1 cellular context compared by ENCODE assay signal in the genomic region with DNA sequence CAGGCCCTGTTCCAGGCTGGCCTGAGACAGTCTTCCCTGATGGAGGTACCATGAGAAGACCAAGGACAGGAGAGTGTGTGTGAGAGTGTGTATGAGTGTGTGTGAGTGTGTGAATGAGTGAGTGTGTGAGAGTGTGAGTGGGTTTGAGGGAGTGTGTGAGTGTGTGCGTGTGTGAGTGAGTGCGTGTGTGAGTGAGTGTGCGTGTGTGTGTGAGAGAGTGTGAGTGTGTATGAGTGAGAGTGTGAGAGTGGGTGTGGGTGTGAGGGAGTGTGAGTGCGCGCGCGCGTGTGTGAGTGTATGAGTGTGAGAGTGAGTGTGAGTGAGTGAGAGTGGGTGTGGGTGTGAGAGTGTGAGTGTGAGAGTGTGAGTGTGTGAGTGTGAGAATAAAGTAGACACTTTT.
TF ChIP-seq lines count a peak whose summit lies in the region.

No MANE protein-coding gene starts in this region.

TF ChIP-seq in K562, 482 proteins besides CTCF, POLR2A, EP300 and RAD21 (continued from another document):
- TF ChIP-seq, protein P1, sequence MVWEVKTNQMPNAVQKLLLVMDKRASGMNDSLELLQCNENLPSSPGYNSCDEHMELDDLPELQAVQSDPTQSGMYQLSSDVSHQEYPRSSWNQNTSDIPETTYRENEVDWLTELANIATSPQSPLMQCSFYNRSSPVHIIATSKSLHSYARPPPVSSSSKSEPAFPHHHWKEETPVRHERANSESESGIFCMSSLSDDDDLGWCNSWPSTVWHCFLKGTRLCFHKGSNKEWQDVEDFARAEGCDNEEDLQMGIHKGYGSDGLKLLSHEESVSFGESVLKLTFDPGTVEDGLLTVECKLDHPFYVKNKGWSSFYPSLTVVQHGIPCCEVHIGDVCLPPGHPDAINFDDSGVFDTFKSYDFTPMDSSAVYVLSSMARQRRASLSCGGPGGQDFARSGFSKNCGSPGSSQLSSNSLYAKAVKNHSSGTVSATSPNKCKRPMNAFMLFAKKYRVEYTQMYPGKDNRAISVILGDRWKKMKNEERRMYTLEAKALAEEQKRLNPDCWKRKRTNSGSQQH (CRISPR knock-in tag; IDR thresholded peaks at IDR 0.05) = peak; percentile 91
- no peak for TF ChIP-seq HOXB6 (CRISPR knock-in tag; IDR thresholded peaks at IDR 0.05; ENCODE audit: borderline replicate concordance)
- no peak for TF ChIP-seq FOXA1 (IDR thresholded peaks at IDR 0.05; ENCODE audit: borderline replicate concordance)
- no peak for TF ChIP-seq ZBTB5 (IDR thresholded peaks at IDR 0.05)
- no peak for TF ChIP-seq CBFB (CRISPR knock-in tag; IDR thresholded peaks at IDR 0.05)
- TF ChIP-seq DMBX1 (CRISPR knock-in tag; IDR thresholded peaks at IDR 0.05; ENCODE audit: borderline replicate concordance) = no peak
- TF ChIP-seq ZBTB17 (CRISPR knock-in tag; IDR thresholded peaks at IDR 0.05) = no peak
- no peak for TF ChIP-seq CREB3L1 (IDR thresholded peaks at IDR 0.05; ENCODE audit: borderline replicate concordance, low read depth)
- TF ChIP-seq, protein P2, sequence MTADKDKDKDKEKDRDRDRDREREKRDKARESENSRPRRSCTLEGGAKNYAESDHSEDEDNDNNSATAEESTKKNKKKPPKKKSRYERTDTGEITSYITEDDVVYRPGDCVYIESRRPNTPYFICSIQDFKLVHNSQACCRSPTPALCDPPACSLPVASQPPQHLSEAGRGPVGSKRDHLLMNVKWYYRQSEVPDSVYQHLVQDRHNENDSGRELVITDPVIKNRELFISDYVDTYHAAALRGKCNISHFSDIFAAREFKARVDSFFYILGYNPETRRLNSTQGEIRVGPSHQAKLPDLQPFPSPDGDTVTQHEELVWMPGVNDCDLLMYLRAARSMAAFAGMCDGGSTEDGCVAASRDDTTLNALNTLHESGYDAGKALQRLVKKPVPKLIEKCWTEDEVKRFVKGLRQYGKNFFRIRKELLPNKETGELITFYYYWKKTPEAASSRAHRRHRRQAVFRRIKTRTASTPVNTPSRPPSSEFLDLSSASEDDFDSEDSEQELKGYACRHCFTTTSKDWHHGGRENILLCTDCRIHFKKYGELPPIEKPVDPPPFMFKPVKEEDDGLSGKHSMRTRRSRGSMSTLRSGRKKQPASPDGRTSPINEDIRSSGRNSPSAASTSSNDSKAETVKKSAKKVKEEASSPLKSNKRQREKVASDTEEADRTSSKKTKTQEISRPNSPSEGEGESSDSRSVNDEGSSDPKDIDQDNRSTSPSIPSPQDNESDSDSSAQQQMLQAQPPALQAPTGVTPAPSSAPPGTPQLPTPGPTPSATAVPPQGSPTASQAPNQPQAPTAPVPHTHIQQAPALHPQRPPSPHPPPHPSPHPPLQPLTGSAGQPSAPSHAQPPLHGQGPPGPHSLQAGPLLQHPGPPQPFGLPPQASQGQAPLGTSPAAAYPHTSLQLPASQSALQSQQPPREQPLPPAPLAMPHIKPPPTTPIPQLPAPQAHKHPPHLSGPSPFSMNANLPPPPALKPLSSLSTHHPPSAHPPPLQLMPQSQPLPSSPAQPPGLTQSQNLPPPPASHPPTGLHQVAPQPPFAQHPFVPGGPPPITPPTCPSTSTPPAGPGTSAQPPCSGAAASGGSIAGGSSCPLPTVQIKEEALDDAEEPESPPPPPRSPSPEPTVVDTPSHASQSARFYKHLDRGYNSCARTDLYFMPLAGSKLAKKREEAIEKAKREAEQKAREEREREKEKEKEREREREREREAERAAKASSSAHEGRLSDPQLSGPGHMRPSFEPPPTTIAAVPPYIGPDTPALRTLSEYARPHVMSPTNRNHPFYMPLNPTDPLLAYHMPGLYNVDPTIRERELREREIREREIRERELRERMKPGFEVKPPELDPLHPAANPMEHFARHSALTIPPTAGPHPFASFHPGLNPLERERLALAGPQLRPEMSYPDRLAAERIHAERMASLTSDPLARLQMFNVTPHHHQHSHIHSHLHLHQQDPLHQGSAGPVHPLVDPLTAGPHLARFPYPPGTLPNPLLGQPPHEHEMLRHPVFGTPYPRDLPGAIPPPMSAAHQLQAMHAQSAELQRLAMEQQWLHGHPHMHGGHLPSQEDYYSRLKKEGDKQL (CRISPR knock-in tag; IDR thresholded peaks at IDR 0.05; ENCODE audit: borderline replicate concordance) = no peak
- TF ChIP-seq GABPB1 (CRISPR knock-in tag; IDR thresholded peaks at IDR 0.05) = no peak
- TF ChIP-seq ZFP91 (CRISPR knock-in tag; IDR thresholded peaks at IDR 0.05) = no peak
- no peak for TF ChIP-seq PHF8 (IDR thresholded peaks at IDR 0.05; ENCODE audit: borderline replicate concordance, low read length)
- no peak for TF ChIP-seq GTF2A2 (tag; IDR thresholded peaks at IDR 0.05)
- no peak for TF ChIP-seq BRCA1 (IDR thresholded peaks at IDR 0.05)
- no peak for TF ChIP-seq BRCA1 (CRISPR knock-in tag; IDR thresholded peaks at IDR 0.05)
- no peak for TF ChIP-seq KHSRP (IDR thresholded peaks at IDR 0.05)
- no peak for TF ChIP-seq ZNF668 (CRISPR knock-in tag; IDR thresholded peaks at IDR 0.05)
- no peak for TF ChIP-seq POLR3A (IDR thresholded peaks at IDR 0.05; ENCODE audit: borderline replicate concordance, extremely low read depth, insufficient read depth, insufficient read length)
- no peak for TF ChIP-seq EZH2 (IDR thresholded peaks at IDR 0.05; ENCODE audit: borderline replicate concordance, low read depth, low read length)
- TF ChIP-seq, protein P3, sequence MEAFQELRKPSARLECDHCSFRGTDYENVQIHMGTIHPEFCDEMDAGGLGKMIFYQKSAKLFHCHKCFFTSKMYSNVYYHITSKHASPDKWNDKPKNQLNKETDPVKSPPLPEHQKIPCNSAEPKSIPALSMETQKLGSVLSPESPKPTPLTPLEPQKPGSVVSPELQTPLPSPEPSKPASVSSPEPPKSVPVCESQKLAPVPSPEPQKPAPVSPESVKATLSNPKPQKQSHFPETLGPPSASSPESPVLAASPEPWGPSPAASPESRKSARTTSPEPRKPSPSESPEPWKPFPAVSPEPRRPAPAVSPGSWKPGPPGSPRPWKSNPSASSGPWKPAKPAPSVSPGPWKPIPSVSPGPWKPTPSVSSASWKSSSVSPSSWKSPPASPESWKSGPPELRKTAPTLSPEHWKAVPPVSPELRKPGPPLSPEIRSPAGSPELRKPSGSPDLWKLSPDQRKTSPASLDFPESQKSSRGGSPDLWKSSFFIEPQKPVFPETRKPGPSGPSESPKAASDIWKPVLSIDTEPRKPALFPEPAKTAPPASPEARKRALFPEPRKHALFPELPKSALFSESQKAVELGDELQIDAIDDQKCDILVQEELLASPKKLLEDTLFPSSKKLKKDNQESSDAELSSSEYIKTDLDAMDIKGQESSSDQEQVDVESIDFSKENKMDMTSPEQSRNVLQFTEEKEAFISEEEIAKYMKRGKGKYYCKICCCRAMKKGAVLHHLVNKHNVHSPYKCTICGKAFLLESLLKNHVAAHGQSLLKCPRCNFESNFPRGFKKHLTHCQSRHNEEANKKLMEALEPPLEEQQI (IDR thresholded peaks at IDR 0.05) = no peak
- TF ChIP-seq, protein P4, sequence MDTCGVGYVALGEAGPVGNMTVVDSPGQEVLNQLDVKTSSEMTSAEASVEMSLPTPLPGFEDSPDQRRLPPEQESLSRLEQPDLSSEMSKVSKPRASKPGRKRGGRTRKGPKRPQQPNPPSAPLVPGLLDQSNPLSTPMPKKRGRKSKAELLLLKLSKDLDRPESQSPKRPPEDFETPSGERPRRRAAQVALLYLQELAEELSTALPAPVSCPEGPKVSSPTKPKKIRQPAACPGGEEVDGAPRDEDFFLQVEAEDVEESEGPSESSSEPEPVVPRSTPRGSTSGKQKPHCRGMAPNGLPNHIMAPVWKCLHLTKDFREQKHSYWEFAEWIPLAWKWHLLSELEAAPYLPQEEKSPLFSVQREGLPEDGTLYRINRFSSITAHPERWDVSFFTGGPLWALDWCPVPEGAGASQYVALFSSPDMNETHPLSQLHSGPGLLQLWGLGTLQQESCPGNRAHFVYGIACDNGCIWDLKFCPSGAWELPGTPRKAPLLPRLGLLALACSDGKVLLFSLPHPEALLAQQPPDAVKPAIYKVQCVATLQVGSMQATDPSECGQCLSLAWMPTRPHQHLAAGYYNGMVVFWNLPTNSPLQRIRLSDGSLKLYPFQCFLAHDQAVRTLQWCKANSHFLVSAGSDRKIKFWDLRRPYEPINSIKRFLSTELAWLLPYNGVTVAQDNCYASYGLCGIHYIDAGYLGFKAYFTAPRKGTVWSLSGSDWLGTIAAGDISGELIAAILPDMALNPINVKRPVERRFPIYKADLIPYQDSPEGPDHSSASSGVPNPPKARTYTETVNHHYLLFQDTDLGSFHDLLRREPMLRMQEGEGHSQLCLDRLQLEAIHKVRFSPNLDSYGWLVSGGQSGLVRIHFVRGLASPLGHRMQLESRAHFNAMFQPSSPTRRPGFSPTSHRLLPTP (IDR thresholded peaks at IDR 0.05; ENCODE audit: borderline replicate concordance, extremely low read depth, insufficient read length) = no peak
- no peak for TF ChIP-seq ZNF253 (CRISPR knock-in tag; conservative IDR thresholded peaks at IDR 0.05)
